1 cellular context compared by ENCODE assay signal in the genomic region with DNA sequence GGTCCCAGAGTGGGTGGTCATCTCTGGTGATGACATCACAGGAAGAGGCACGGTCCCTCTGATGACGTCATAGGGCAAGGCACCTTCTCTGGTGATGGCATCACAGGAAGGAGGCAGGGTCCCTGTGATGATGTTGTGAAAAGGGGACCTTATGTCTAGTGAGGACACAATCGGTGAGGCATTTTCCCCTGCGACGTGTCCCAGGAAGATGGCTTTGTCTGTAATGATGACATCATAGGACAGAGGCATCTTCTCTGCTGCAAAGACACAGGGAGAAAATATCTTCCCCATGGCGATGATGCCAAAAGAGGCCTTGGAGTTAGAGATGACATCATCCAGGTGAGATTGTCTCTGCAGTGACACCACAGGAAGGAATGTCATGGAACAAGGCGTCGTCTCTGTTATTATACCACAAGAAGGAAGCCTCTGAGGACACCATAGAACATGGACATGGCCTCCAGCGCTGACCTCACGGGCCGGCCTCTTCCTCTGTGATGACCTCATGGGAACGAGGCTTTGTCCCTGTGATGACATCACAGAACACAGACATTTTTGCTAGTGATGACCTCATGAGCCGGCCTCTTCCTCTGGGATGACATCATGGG.
TF ChIP-seq lines count a peak whose summit lies in the region.

No MANE protein-coding gene starts in this region.

TF ChIP-seq in endothelial cell of umbilical vein, 7 proteins besides CTCF, POLR2A, EP300 and RAD21:
- TF ChIP-seq JUN (IDR thresholded peaks at IDR 0.05; ENCODE audit: borderline replicate concordance, insufficient read depth, insufficient read length, low read depth) = peak; percentile 6
- TF ChIP-seq GATA2 (IDR thresholded peaks at IDR 0.05; ENCODE audit: insufficient read depth, insufficient read length, low read depth, low read length) = no peak
- no peak for TF ChIP-seq POLR2AphosphoS5 (IDR thresholded peaks at IDR 0.05; ENCODE audit: insufficient read depth, low read depth, low read length)
- TF ChIP-seq, protein P1, sequence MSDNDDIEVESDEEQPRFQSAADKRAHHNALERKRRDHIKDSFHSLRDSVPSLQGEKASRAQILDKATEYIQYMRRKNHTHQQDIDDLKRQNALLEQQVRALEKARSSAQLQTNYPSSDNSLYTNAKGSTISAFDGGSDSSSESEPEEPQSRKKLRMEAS (IDR thresholded peaks at IDR 0.05; ENCODE audit: insufficient read depth, insufficient read length) = no peak
- TF ChIP-seq EZH2 (IDR thresholded peaks at IDR 0.05; ENCODE audit: borderline replicate concordance, low read depth, low read length, severe bottlenecking) = no peak
- TF ChIP-seq FOS (IDR thresholded peaks at IDR 0.05; ENCODE audit: borderline replicate concordance, insufficient read depth, low read length) = no peak
